9 cellular contexts compared by ENCODE assay signal in genomic region chr1:93616221-93616995, GRCh38.
DNase-seq lines count a peak whose midpoint lies in the region; ATAC-seq, FAIRE-seq and TF ChIP-seq lines count a peak whose summit lies in the region.
"Had no signal": no experiment of that assay in that cellular context is flagged by ENCODE, and none has a peak within 500 bp of the region (broad histone marks: within the 10 kb centered on the region; RNA-seq: fewer than 3 reads in every experiment).

No MANE protein-coding gene starts in this region.

- dilution Hi-C loops in IMR-90 (cut with HindIII; ENCODE audit: low sequenced_read_pairs, unreplicated experiment) = no loop called here

- TF ChIP-seq POLR2A in IMR-90 (IDR thresholded peaks at IDR 0.05; ENCODE audit: low read depth, low read length) = no peak

- H3K9ac ChIP-seq in IMR-90 (ENCODE audit: low read depth, low read length) = no peak overlapping the region

- no peak overlapping the region for H3K18ac ChIP-seq in IMR-90 (ENCODE audit: low read depth, low read length)

- no TSS peak for BruUV-seq in IMR-90 (replicated peaks; lab: Mats Ljungman, UMichigan)

- no peak overlapping the region for H3K4me3 ChIP-seq in IMR-90 (ENCODE audit: insufficient read depth, low read depth, low read length)
- no peak overlapping the region for H3K4me3 ChIP-seq in right atrium auricular region
- no peak overlapping the region for H3K4me3 ChIP-seq in small intestine (ENCODE audit: low read depth in 1 of 2, low read length in 2 of 2)

- H3K4me1 ChIP-seq in IMR-90 (ENCODE audit: control insufficient read depth, insufficient read depth, low read length) (peaks cover 45% of the 10 kb centered on the region), right atrium auricular region (peaks cover 0 to 75% of the 10 kb centered on the region in 2 donors), small intestine (ENCODE audit: control insufficient read depth in 2 of 2, insufficient read depth in 1 of 2, low read depth in 1 of 2, low read length in 1 of 2) (peaks cover 12 to 28% of the 10 kb centered on the region in 2 donors)

- TF ChIP-seq RAD21 in IMR-90 (IDR thresholded peaks at IDR 0.05; ENCODE audit: low read length) = no peak

- no peak for ATAC-seq in IMR-90 (ENCODE audit: low read depth)
- no peak for ATAC-seq in T-helper 17 cell

- H3K27ac ChIP-seq in IMR-90 (ENCODE audit: insufficient read depth, low read length) = no peak overlapping the region
- H3K27ac ChIP-seq in right atrium auricular region = peak overlapping the region; percentile 27 to 51
- peak overlapping the region; percentile 75 to 92 for H3K27ac ChIP-seq in small intestine (ENCODE audit: low read depth in 1 of 2, low read length in 1 of 2)

- no peak overlapping the region for H4K5ac ChIP-seq in IMR-90 (ENCODE audit: low read depth, low read length)

- WGBS in IMR-90 (ENCODE audit: extremely low coverage in 2 of 2, insufficient read length in 1 of 2), 2 experiments = 100% methylated on average over 1 of the region's 8 CpGs; no CpG with 5 or more reads in 1 of the 2 experiments
- 40 to 55% (median 52%) methylated on average over 8 of the region's 8 CpGs for WGBS in small intestine, 3 donors

- H3K36me3 ChIP-seq in IMR-90 (ENCODE audit: control insufficient read depth, insufficient read depth, low read length) (no peaks in the 10 kb centered on the region), right atrium auricular region (no peaks in the 10 kb centered on the region), small intestine (ENCODE audit: control insufficient read depth in 2 of 2, insufficient read depth in 2 of 2, low read length in 2 of 2) (no peaks in the 10 kb centered on the region)

- no peak for FAIRE-seq in small intestine (lab: Jason Lieb, UNC)

- peaks cover 95% of the 10 kb centered on the region for H4K20me1 ChIP-seq in IMR-90 (ENCODE audit: insufficient read depth, low read length)

- DNase-seq in IMR-90 = no peak
- no peak for DNase-seq in T-helper 17 cell
- peak; percentile 75 for DNase-seq in right atrium auricular region (ENCODE audit: low spot score)
- DNase-seq in small intestine = peak; percentile 65
- no peak for DNase-seq in cortex of kidney (lab: John Stamatoyannopoulos, UW)
- DNase-seq in T-helper 1 cell = no peak
- no peak for DNase-seq in occipital lobe (lab: John Stamatoyannopoulos, UW)
- DNase-seq in RKO (ENCODE audit: low spot score) = no peak
- DNase-seq: effector CD4-positive, alpha-beta T cell had no signal

- H2BK15ac ChIP-seq in IMR-90 (ENCODE audit: low read depth, low read length) = no peak overlapping the region

- H3K56ac ChIP-seq in IMR-90 (ENCODE audit: extremely low read depth, insufficient read depth, low read length) = no peak overlapping the region

- peak overlapping the region; percentile 35; the same call in 1 of the 2 replicates for H3K4me2 ChIP-seq in IMR-90 (ENCODE audit: low read depth, low read length)

- no peak overlapping the region for H4K91ac ChIP-seq in IMR-90 (ENCODE audit: insufficient read depth, low read depth, low read length)

- H3K27me3 Mint-ChIP-seq in T-helper 17 cell = peaks cover 6% of the 10 kb centered on the region

- H3K79me1 ChIP-seq in IMR-90 (ENCODE audit: low read depth in 1 of 2, low read length in 2 of 2) = peaks cover 54 to 96% of the 10 kb centered on the region in 2 experiments

- H2BK5ac ChIP-seq in IMR-90 (ENCODE audit: low read depth, low read length, poor library complexity, severe bottlenecking) = no peak overlapping the region

- H3K27me3 ChIP-seq in IMR-90 (ENCODE audit: control insufficient read depth, insufficient read depth, low read length) = no peaks in the 10 kb centered on the region
- H3K27me3 ChIP-seq in right atrium auricular region = no peaks in the 10 kb centered on the region
- H3K27me3 ChIP-seq in small intestine (ENCODE audit: control insufficient read depth in 2 of 2, insufficient read depth in 2 of 2, low read length in 2 of 2) = no peaks in the 10 kb centered on the region

- H3K27ac Mint-ChIP-seq in T-helper 17 cell = peak overlapping the region; percentile 88

- peak overlapping the region; percentile 33 for H3K4ac ChIP-seq in IMR-90 (ENCODE audit: low read depth, low read length)

- peaks cover 52% of the 10 kb centered on the region for H3K9me1 ChIP-seq in IMR-90 (ENCODE audit: insufficient read depth, low read length)

- H2BK120ac ChIP-seq in IMR-90 (ENCODE audit: low read depth, low read length) = no peak overlapping the region

- H3K9me3 ChIP-seq in IMR-90 (ENCODE audit: control insufficient read depth, insufficient read depth, low read length) (no peaks in the 10 kb centered on the region), T-helper 17 cell (ENCODE audit: control insufficient read depth, low read length, poor library complexity, severe bottlenecking) (no peaks in the 10 kb centered on the region), right atrium auricular region (no peaks in the 10 kb centered on the region), small intestine (ENCODE audit: control insufficient read depth, low read depth) (no peaks in the 10 kb centered on the region)

- no peak overlapping the region for H4K8ac ChIP-seq in IMR-90 (ENCODE audit: low read depth in 2 of 2, low read length in 2 of 2)

- CTCF ChIA-PET in IMR-90 (lab: Yijun Ruan, JAX) = no interaction called here

- intact Hi-C loops in IMR-90 (cut with micrococcal nuclease) = no loop called here

- no peak overlapping the region for H2AK5ac ChIP-seq in IMR-90 (ENCODE audit: low read depth, low read length)

- H2AK9ac ChIP-seq in IMR-90 (replicated peaks; ENCODE audit: low read depth, low read length, poor library complexity) = no peak overlapping the region

- H2AFZ ChIP-seq in IMR-90 (replicated peaks; ENCODE audit: low read length, poor library complexity) = no peak overlapping the region

- POLR2A ChIA-PET in IMR-90 (lab: Charles Lee; ENCODE audit: unreplicated experiment) = no interaction called here

- TF ChIP-seq CTCF in IMR-90 (conservative IDR thresholded peaks at IDR 0.05; ENCODE audit: low read depth, low read length) (no peak), right atrium auricular region (IDR thresholded peaks at IDR 0.05) (no peak)

- no peak overlapping the region for H2BK20ac ChIP-seq in IMR-90 (ENCODE audit: low read depth, low read length)

- H3K36me3 Mint-ChIP-seq in T-helper 17 cell (ENCODE audit: low read depth) = no peaks in the 10 kb centered on the region

- in situ Hi-C loops in IMR-90 (cut with MboI; ENCODE audit: low sequenced_read_pairs) = loop anchor here (10.0 kb wide), 1 partner anchor 312 kb away; no protein-coding TSS in a partner anchor

- H3K4me1 Mint-ChIP-seq in T-helper 17 cell = peaks cover 20% of the 10 kb centered on the region

- no peak overlapping the region for H3K4me3 Mint-ChIP-seq in T-helper 17 cell

- H3K14ac ChIP-seq in IMR-90 (replicated peaks; ENCODE audit: low read depth, low read length) = no peak overlapping the region

- H3K23ac ChIP-seq in IMR-90 (ENCODE audit: low read depth, low read length) = no peak overlapping the region

TF ChIP-seq in IMR-90, 13 proteins besides CTCF, POLR2A, EP300 and RAD21:
- TF ChIP-seq CHD1 (IDR thresholded peaks at IDR 0.05; ENCODE audit: low read depth, low read length) (0 out of 2 replicates have a peak, but pooled peaks have one; percentile 49), RFX5 (IDR thresholded peaks at IDR 0.05; ENCODE audit: low read depth, low read length) (no peak)

Comparison
In these comparisons a context has a peak if more than half of its experiments do, and no peak if none do; other contexts are left out.
1. DNase-seq: peak in right atrium auricular region (single experiment) and small intestine (single experiment); none in IMR-90 (single experiment), T-helper 17 cell (0 of 3), cortex of kidney (single experiment), T-helper 1 cell (0 of 5), occipital lobe (single experiment) and RKO (single experiment).